8 cellular contexts compared by ENCODE assay signal in the genomic region with DNA sequence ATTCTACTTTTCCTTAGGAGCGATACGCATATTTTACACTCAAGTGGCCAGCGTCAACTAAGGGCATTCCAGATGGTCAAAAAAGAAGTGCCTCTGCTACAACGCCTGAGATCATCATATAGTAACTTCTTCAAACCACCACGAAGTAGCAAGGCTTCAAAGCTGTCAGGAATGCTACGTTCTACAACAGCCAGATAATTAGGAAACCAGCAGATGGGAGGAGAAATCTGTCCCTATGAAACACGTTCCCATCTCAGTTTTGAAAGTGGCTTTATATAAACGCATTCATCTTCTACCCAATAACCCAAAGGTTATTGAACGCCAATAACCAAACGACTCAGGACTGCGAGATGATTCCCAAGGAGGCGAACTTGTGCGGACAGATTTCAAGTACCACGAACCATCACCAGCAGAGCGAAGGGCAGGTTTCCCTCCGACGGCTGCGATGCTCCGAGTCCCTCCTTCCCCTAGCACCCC. TPM values are rescaled to one million over a fixed set of nuclear protein-coding genes. Genes with fewer than 3 reads are reported as not detected.
A peak's percentile ranks its signal among the peaks of the same experiment; 100 is the strongest.
DNase-seq lines count a peak whose midpoint lies in the region; ATAC-seq, FAIRE-seq and TF ChIP-seq lines count a peak whose summit lies in the region.

No MANE protein-coding gene starts in this region.

- 5% methylated on average over 19 of the region's 19 CpGs for WGBS in mesenchymal stem cell

- H2BK12ac ChIP-seq in mesenchymal stem cell (ENCODE audit: low read length in 2 of 2), result no peak overlapping the region

- H3K27ac ChIP-seq in cardiac muscle cell, result peak overlapping the region; percentile 95
- peak overlapping the region; percentile 17 for H3K27ac ChIP-seq in mesenchymal stem cell (ENCODE audit: low read length, poor library complexity, severe bottlenecking)

- intact Hi-C loops in left ventricle myocardium superior (cut with micrococcal nuclease), result no loop called here

- H3K79me1 ChIP-seq in mesenchymal stem cell (replicated peaks; ENCODE audit: low read length, poor library complexity, severe bottlenecking), result no peaks in the 10 kb centered on the region

- peak overlapping the region; percentile 92 for H3K4me2 ChIP-seq in mesenchymal stem cell (ENCODE audit: low read length, poor library complexity, severe bottlenecking)

- no peak overlapping the region for H3K14ac ChIP-seq in mesenchymal stem cell (ENCODE audit: low read length in 2 of 2)

- H4K91ac ChIP-seq in mesenchymal stem cell (ENCODE audit: low read length), result no peak overlapping the region

- H3K4me3 ChIP-seq in cardiac muscle cell (peak overlapping the region; percentile 70), mesenchymal stem cell (ENCODE audit: insufficient read depth in 1 of 2, low read depth in 1 of 2, low read length in 2 of 2) (peak overlapping the region; percentile 80 to 97)

- H3K27me3 ChIP-seq in cardiac muscle cell (no peaks in the 10 kb centered on the region), mesenchymal stem cell (ENCODE audit: control insufficient read depth in 1 of 2, insufficient read depth in 1 of 2, low read length in 2 of 2) (no peaks in the 10 kb centered on the region)

- DNase-seq in cardiac muscle cell (ENCODE audit: low read depth in 1 of 2, low spot score in 1 of 2) (peak; percentile 10 to 34), left ventricle myocardium superior (no peak), NCI-H2227 (lab: John Stamatoyannopoulos, UW; ENCODE audit: unreplicated experiment) (peak; percentile 55), cerebellar cortex (ENCODE audit: low spot score) (peak; percentile 49), mesenchymal stem cell (peak; percentile 70), urothelium cell line (ENCODE audit: low spot score) (peak; percentile 23), amygdala (lab: John Stamatoyannopoulos, UW) (no peak)

- H2BK15ac ChIP-seq in mesenchymal stem cell (ENCODE audit: low read depth, poor library complexity, severe bottlenecking), result no peak overlapping the region

- H2BK120ac ChIP-seq in mesenchymal stem cell (ENCODE audit: low read depth, low read length), result no peak overlapping the region

- H2AFZ ChIP-seq in mesenchymal stem cell (ENCODE audit: low read depth, low read length), result peak overlapping the region; percentile 85

- H2BK5ac ChIP-seq in mesenchymal stem cell (ENCODE audit: low read depth, low read length, poor library complexity, severe bottlenecking), result no peak overlapping the region

- H3K9me3 ChIP-seq in cardiac muscle cell (ENCODE audit: low read depth) (no peaks in the 10 kb centered on the region), mesenchymal stem cell (ENCODE audit: control insufficient read depth, low read length) (no peaks in the 10 kb centered on the region)

- no peaks in the 10 kb centered on the region for H3K36me3 ChIP-seq in cardiac muscle cell
- peaks cover 3 to 5% of the 10 kb centered on the region in 2 experiments for H3K36me3 ChIP-seq in mesenchymal stem cell (ENCODE audit: control insufficient read depth in 1 of 2, insufficient read depth in 2 of 2, low read depth in 1 of 2, low read length in 2 of 2)

- peak overlapping the region in 1 of 2 experiments; percentile 96 for H3K18ac ChIP-seq in mesenchymal stem cell (ENCODE audit: low read depth in 1 of 2, low read length in 2 of 2)

- H3K4ac ChIP-seq in mesenchymal stem cell (ENCODE audit: low read depth in 1 of 2, low read length in 2 of 2), result peak overlapping the region in 1 of 2 experiments; percentile 85

- no peak for TF ChIP-seq CTCF in cardiac muscle cell (IDR thresholded peaks at IDR 0.05; ENCODE audit: low read depth, low read length)

- no peak overlapping the region for H4K8ac ChIP-seq in mesenchymal stem cell (ENCODE audit: low read length)

- H3K23ac ChIP-seq in mesenchymal stem cell (ENCODE audit: low read length in 2 of 2), result no peak overlapping the region

- no peak for FAIRE-seq in urothelium cell line (lab: Jason Lieb, UNC)

- ATAC-seq in left ventricle myocardium superior, result no peak
- no peak for ATAC-seq in HG02981 (IDR thresholded peaks at IDR 0.05; ENCODE audit: unreplicated experiment)

- H3K4me1 ChIP-seq in cardiac muscle cell (ENCODE audit: low read depth) (peaks cover 5% of the 10 kb centered on the region), mesenchymal stem cell (ENCODE audit: control insufficient read depth, insufficient read depth, low read depth, low read length) (peaks cover 8% of the 10 kb centered on the region)

- no peak overlapping the region for H2AK5ac ChIP-seq in mesenchymal stem cell (ENCODE audit: low read length, severe bottlenecking)

- peak overlapping the region; percentile 86 for H3K9ac ChIP-seq in mesenchymal stem cell (ENCODE audit: low read length)

RNA-seq across cellular contexts. Expression of gene ABHD12, which starts 1.2 kb away (rescaled TPM):
- 57.4 and 64.1 TPM in 2 replicates for total RNA-seq in cardiac muscle cell
- polyA plus RNA-seq in cardiac muscle cell, result 112 and 113 TPM in 2 replicates
- 21.3 TPM for total RNA-seq in left ventricle myocardium superior
- 71.9 TPM for polyA plus RNA-seq in mesenchymal stem cell (2013, experiment 1 of 2)
- polyA plus RNA-seq in mesenchymal stem cell (2013, experiment 2 of 2), result 74.0 TPM

RNA-seq across cellular contexts. Expression of gene GINS1, which starts 18.1 kb away (rescaled TPM):
- total RNA-seq in cardiac muscle cell (9.6 and 13.4 TPM in 2 replicates), left ventricle myocardium superior (0.94 TPM)
- polyA plus RNA-seq in cardiac muscle cell, result 9.9 and 10.5 TPM in 2 replicates
- polyA plus RNA-seq in mesenchymal stem cell (2013, experiment 1 of 2), result 2.7 TPM
- 2.5 TPM for polyA plus RNA-seq in mesenchymal stem cell (2013, experiment 2 of 2)

Comparison
In these comparisons a context has a peak if more than half of its experiments do, and no peak if none do; other contexts are left out.
1. DNase-seq: peak in cardiac muscle cell (2 of 2), NCI-H2227 (single experiment), cerebellar cortex (single experiment), mesenchymal stem cell (single experiment) and urothelium cell line (single experiment); none in left ventricle myocardium superior (single experiment) and amygdala (0 of 56).